12 cellular contexts compared by ENCODE assay signal in the genomic region with DNA sequence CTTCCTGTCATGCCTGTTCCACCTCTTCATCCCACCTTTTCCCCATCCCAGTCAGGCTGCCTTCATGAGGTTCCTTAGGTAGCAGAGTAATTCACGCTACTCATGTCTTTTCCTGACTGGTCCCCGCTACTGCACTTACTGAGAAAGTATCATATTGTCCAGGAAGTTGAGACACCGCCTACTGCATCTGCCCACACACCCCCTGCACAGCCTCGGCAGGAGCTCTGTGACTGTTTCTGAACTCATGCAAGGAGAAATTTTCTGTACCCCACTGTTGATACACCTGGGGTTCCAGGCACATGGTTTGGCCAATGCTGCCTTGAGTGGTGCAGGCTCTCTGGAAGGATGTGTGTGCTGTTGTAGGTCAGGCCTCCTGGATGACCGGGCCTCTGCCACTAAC. TPM values are rescaled to one million over a fixed set of nuclear protein-coding genes. Genes with fewer than 3 reads are reported as not detected.
DNase-seq lines count a peak whose midpoint lies in the region; ATAC-seq lines count a peak whose summit lies in the region.
"Had no signal": no experiment of that assay in that cellular context is flagged by ENCODE, and none has a peak within 500 bp of the region (broad histone marks: within the 10 kb centered on the region; RNA-seq: fewer than 3 reads in every experiment).

No MANE protein-coding gene starts in this region.

- H3K4me3 Mint-ChIP-seq in effector memory CD8-positive, alpha-beta T cell: no peak overlapping the region
- H3K4me3 Mint-ChIP-seq in stimulated activated naive B cell treated with anti-CD40 and anti-IgM and Interleukin-4, amounts not matched to agents 10 μg/mL and 1 μg/mL and 100 μg/mL, for 72 hours: no peak overlapping the region

- no peaks in the 10 kb centered on the region for H3K27me3 Mint-ChIP-seq in effector memory CD8-positive, alpha-beta T cell
- no peaks in the 10 kb centered on the region for H3K27me3 Mint-ChIP-seq in stimulated activated naive B cell treated with anti-CD40 and anti-IgM and Interleukin-4, amounts not matched to agents 10 μg/mL and 1 μg/mL and 100 μg/mL, for 72 hours

- H3K27ac Mint-ChIP-seq in effector memory CD8-positive, alpha-beta T cell: peak overlapping the region; percentile 38 to 45
- H3K27ac Mint-ChIP-seq in stimulated activated naive B cell treated with anti-CD40 and anti-IgM and Interleukin-4, amounts not matched to agents 10 μg/mL and 1 μg/mL and 100 μg/mL, for 72 hours: peak overlapping the region; percentile 91

- peak; percentile 61 to 65 for DNase-seq in activated CD4-positive, alpha-beta T cell treated with anti-CD3 and anti-CD28 coated beads for 4 hours
- no peak for DNase-seq in activated CD4-positive, alpha-beta T cell treated with anti-CD3 and anti-CD28 coated beads for 1 hour
- DNase-seq in activated T-cell treated with anti-CD3 and anti-CD28 coated beads for 48 hours (ENCODE audit: low read depth) (peak; percentile 44), AG08396 (ENCODE audit: low spot score) (no peak), G401 (ENCODE audit: low spot score) (no peak)
- no peak for DNase-seq in effector memory CD8-positive, alpha-beta T cell
- DNase-seq in stimulated activated naive B cell treated with anti-CD40 and anti-IgM and Interleukin-4, amounts not matched to agents 10 μg/mL and 1 μg/mL and 100 μg/mL, for 72 hours: no peak
- DNase-seq: DMS 273 treated with DMSO at 0.1 percent for 48 hours, NCI-H1436 treated with DMSO at 0.1 percent for 48 hours, psoas muscle, upper lobe of left lung had no signal

- H3K4me1 Mint-ChIP-seq in effector memory CD8-positive, alpha-beta T cell (ENCODE audit: low read depth in 2 of 2): peaks cover 8 to 12% of the 10 kb centered on the region in 2 donors
- H3K4me1 Mint-ChIP-seq in stimulated activated naive B cell treated with anti-CD40 and anti-IgM and Interleukin-4, amounts not matched to agents 10 μg/mL and 1 μg/mL and 100 μg/mL, for 72 hours: peaks cover 6 to 18% of the 10 kb centered on the region in 2 donors

- in situ Hi-C loops in G401 (cut with HindIII; ENCODE audit: low sequenced_read_pairs): no loop called here

- no peaks in the 10 kb centered on the region for H3K9me3 Mint-ChIP-seq in effector memory CD8-positive, alpha-beta T cell
- no peaks in the 10 kb centered on the region for H3K9me3 Mint-ChIP-seq in stimulated activated naive B cell treated with anti-CD40 and anti-IgM and Interleukin-4, amounts not matched to agents 10 μg/mL and 1 μg/mL and 100 μg/mL, for 72 hours

- no peak for ATAC-seq in effector memory CD8-positive, alpha-beta T cell (replicated peaks)
- ATAC-seq in stimulated activated naive B cell treated with anti-CD40 and anti-IgM and Interleukin-4, amounts not matched to agents 10 μg/mL and 1 μg/mL and 100 μg/mL, for 72 hours (replicated peaks): no peak
- no peak for ATAC-seq in HG02981 (IDR thresholded peaks at IDR 0.05; ENCODE audit: unreplicated experiment)

- H3K36me3 Mint-ChIP-seq in effector memory CD8-positive, alpha-beta T cell (ENCODE audit: insufficient read depth): peaks cover 6% of the 10 kb centered on the region
- peaks cover 28 to 52% of the 10 kb centered on the region in 2 donors for H3K36me3 Mint-ChIP-seq in stimulated activated naive B cell treated with anti-CD40 and anti-IgM and Interleukin-4, amounts not matched to agents 10 μg/mL and 1 μg/mL and 100 μg/mL, for 72 hours

RNA-seq across cellular contexts. Expression of a gene that starts 39.6 kb away (rescaled TPM):
- total RNA-seq in G401 (2014; rRNA removed; shearing (Covaris generic)): 56.0 and 61.8 TPM in 2 replicates

Comparison
In these comparisons a context has a peak if more than half of its experiments do, and no peak if none do; other contexts are left out.
1. DNase-seq: peak in activated CD4-positive, alpha-beta T cell treated with anti-CD3 and anti-CD28 coated beads for 4 hours (2 of 2) and activated T-cell treated with anti-CD3 and anti-CD28 coated beads for 48 hours (single experiment); none in activated CD4-positive, alpha-beta T cell treated with anti-CD3 and anti-CD28 coated beads for 1 hour (single experiment), effector memory CD8-positive, alpha-beta T cell (0 of 3), stimulated activated naive B cell treated with anti-CD40 and anti-IgM and Interleukin-4, amounts not matched to agents 10 μg/mL and 1 μg/mL and 100 μg/mL, for 72 hours (single experiment), AG08396 (single experiment) and G401 (single experiment).